In genomic region chr10:130485241-130485957, GRCh38 we compare ENCODE assay signal across 19 cellular contexts.
DNase-seq lines count a peak whose midpoint lies in the region; ATAC-seq, FAIRE-seq and TF ChIP-seq lines count a peak whose summit lies in the region.
"Had no signal": no experiment of that assay in that cellular context is flagged by ENCODE, and none has a peak within 500 bp of the region (broad histone marks: within the 10 kb centered on the region; RNA-seq: fewer than 3 reads in every experiment).

No MANE protein-coding gene starts in this region.

- H2AFZ ChIP-seq in osteoblast (ENCODE audit: low read length): no peak overlapping the region
- H2AFZ ChIP-seq: GM23248 had no signal

- ATAC-seq in natural killer cell treated with Interleukin-12 subunit alpha and Interleukin-12 subunit beta and Interleukin-15 and Interleukin-18, amount 100 ng/mL, for 72 hours: no peak
- ATAC-seq in natural killer cell (no peak), HG02642 (IDR thresholded peaks at IDR 0.05; ENCODE audit: poor library complexity, unreplicated experiment) (no peak), GM19467 (IDR thresholded peaks at IDR 0.05; ENCODE audit: unreplicated experiment) (no peak)
- ATAC-seq in activated CD4-positive, alpha-beta T cell treated with anti-CD3 and anti-CD28 coated beads for 36 hours: no peak
- ATAC-seq: HCT116 had no signal

- H3K79me2 ChIP-seq in osteoblast (ENCODE audit: insufficient read depth, low read length): no peaks in the 10 kb centered on the region

- H3K9me3 ChIP-seq in osteoblast (ENCODE audit: low read depth, low read length): no peaks in the 10 kb centered on the region
- H3K9me3 ChIP-seq: BLaER1 had no signal

- no peak overlapping the region for H3K4me3 ChIP-seq in osteoblast (ENCODE audit: insufficient read depth, low read length)
- H3K4me3 ChIP-seq: BLaER1, GM23248 had no signal

- H3K4me3 Mint-ChIP-seq in natural killer cell treated with Interleukin-12 subunit alpha and Interleukin-12 subunit beta and Interleukin-15 and Interleukin-18, amount 100 ng/mL, for 72 hours: no peak overlapping the region
- no peak overlapping the region for H3K4me3 Mint-ChIP-seq in natural killer cell
- no peak overlapping the region for H3K4me3 Mint-ChIP-seq in activated CD4-positive, alpha-beta T cell treated with anti-CD3 and anti-CD28 coated beads for 36 hours
- H3K4me3 Mint-ChIP-seq: CD14-positive monocyte; CD4-positive, alpha-beta memory T cell; HFFc6 had no signal

- TF ChIP-seq CTCF in natural killer cell (IDR thresholded peaks at IDR 0.05): no peak
- no peak for TF ChIP-seq CTCF in osteoblast (IDR thresholded peaks at IDR 0.05; ENCODE audit: extremely low read depth, low read depth, low read length)

- H3K4me1 Mint-ChIP-seq in natural killer cell treated with Interleukin-12 subunit alpha and Interleukin-12 subunit beta and Interleukin-15 and Interleukin-18, amount 100 ng/mL, for 72 hours (ENCODE audit: low read depth in 2 of 2): no peaks in the 10 kb centered on the region
- H3K4me1 Mint-ChIP-seq in natural killer cell: no peaks in the 10 kb centered on the region
- no peaks in the 10 kb centered on the region for H3K4me1 Mint-ChIP-seq in activated CD4-positive, alpha-beta T cell treated with anti-CD3 and anti-CD28 coated beads for 36 hours
- H3K4me1 Mint-ChIP-seq: CD14-positive monocyte; CD4-positive, alpha-beta memory T cell had no signal

- peak; percentile 56 for DNase-seq in natural killer cell treated with Interleukin-12 subunit alpha and Interleukin-12 subunit beta and Interleukin-15 and Interleukin-18, amount 100 ng/mL, for 72 hours (ENCODE audit: low spot score)
- no peak for DNase-seq in natural killer cell
- DNase-seq in islet precursor cell: peak; percentile 34
- peak; percentile 60 for DNase-seq in osteoblast (ENCODE audit: insufficient read length, low spot score, missing footprints)
- DNase-seq in urothelium cell line (ENCODE audit: low spot score): no peak
- no peak for DNase-seq in activated CD4-positive, alpha-beta T cell treated with anti-CD3 and anti-CD28 coated beads for 36 hours
- DNase-seq: 8988T; CD4-positive, alpha-beta memory T cell; DMS153; DMS79; GDM1; GM23248; HFFc6 had no signal

- H3K27ac Mint-ChIP-seq in natural killer cell treated with Interleukin-12 subunit alpha and Interleukin-12 subunit beta and Interleukin-15 and Interleukin-18, amount 100 ng/mL, for 72 hours: no peak overlapping the region
- no peak overlapping the region for H3K27ac Mint-ChIP-seq in natural killer cell
- H3K27ac Mint-ChIP-seq in activated CD4-positive, alpha-beta T cell treated with anti-CD3 and anti-CD28 coated beads for 36 hours: no peak overlapping the region
- H3K27ac Mint-ChIP-seq: CD4-positive, alpha-beta memory T cell; HFFc6 had no signal

- no peaks in the 10 kb centered on the region for H3K27me3 ChIP-seq in osteoblast (ENCODE audit: insufficient read depth, low read length)
- H3K27me3 ChIP-seq: BLaER1 had no signal

- no peak overlapping the region for H3K27ac ChIP-seq in osteoblast (ENCODE audit: low read depth, low read length)
- H3K27ac ChIP-seq: BLaER1, GM23248 had no signal

- CTCF ChIA-PET in activated CD4-positive, alpha-beta T cell treated with anti-CD3 and anti-CD28 coated beads for 36 hours (lab: Charles Lee): no interaction called here

- no peaks in the 10 kb centered on the region for H3K27me3 Mint-ChIP-seq in natural killer cell treated with Interleukin-12 subunit alpha and Interleukin-12 subunit beta and Interleukin-15 and Interleukin-18, amount 100 ng/mL, for 72 hours
- no peaks in the 10 kb centered on the region for H3K27me3 Mint-ChIP-seq in natural killer cell (ENCODE audit: low read depth in 2 of 2)
- H3K27me3 Mint-ChIP-seq in activated CD4-positive, alpha-beta T cell treated with anti-CD3 and anti-CD28 coated beads for 36 hours: no peaks in the 10 kb centered on the region
- H3K27me3 Mint-ChIP-seq: CD4-positive, alpha-beta memory T cell had no signal

- no peaks in the 10 kb centered on the region for H3K36me3 ChIP-seq in osteoblast (ENCODE audit: insufficient read depth, low read length)
- H3K36me3 ChIP-seq: BLaER1 had no signal

- no peaks in the 10 kb centered on the region for H3K9me3 Mint-ChIP-seq in natural killer cell treated with Interleukin-12 subunit alpha and Interleukin-12 subunit beta and Interleukin-15 and Interleukin-18, amount 100 ng/mL, for 72 hours
- H3K9me3 Mint-ChIP-seq in natural killer cell: no peaks in the 10 kb centered on the region
- no peaks in the 10 kb centered on the region for H3K9me3 Mint-ChIP-seq in activated CD4-positive, alpha-beta T cell treated with anti-CD3 and anti-CD28 coated beads for 36 hours (ENCODE audit: low read depth)

- FAIRE-seq in urothelium cell line (lab: Jason Lieb, UNC): no peak
- FAIRE-seq: H54 had no signal

- no peak overlapping the region for H3K4me2 ChIP-seq in osteoblast (ENCODE audit: insufficient read depth, low read length)
- H3K4me2 ChIP-seq: BLaER1 had no signal

- POLR2A ChIA-PET in activated CD4-positive, alpha-beta T cell treated with anti-CD3 and anti-CD28 coated beads for 36 hours (lab: Charles Lee): no interaction called here

- no peaks in the 10 kb centered on the region for H4K20me1 ChIP-seq in osteoblast (ENCODE audit: insufficient read depth, low read length)
- H4K20me1 ChIP-seq: BLaER1 had no signal

- intact Hi-C loops in natural killer cell (cut with micrococcal nuclease): no loop called here
- intact Hi-C loops in activated CD4-positive, alpha-beta T cell treated with anti-CD3 and anti-CD28 coated beads for 36 hours (cut with DNase I, micrococcal nuclease): no loop called here

- H3K4me1 ChIP-seq in osteoblast (ENCODE audit: insufficient read depth, low read length): no peaks in the 10 kb centered on the region

- no peaks in the 10 kb centered on the region for H3K36me3 Mint-ChIP-seq in natural killer cell treated with Interleukin-12 subunit alpha and Interleukin-12 subunit beta and Interleukin-15 and Interleukin-18, amount 100 ng/mL, for 72 hours
- no peaks in the 10 kb centered on the region for H3K36me3 Mint-ChIP-seq in natural killer cell
- H3K36me3 Mint-ChIP-seq in activated CD4-positive, alpha-beta T cell treated with anti-CD3 and anti-CD28 coated beads for 36 hours (ENCODE audit: low read depth): no peaks in the 10 kb centered on the region
- H3K36me3 Mint-ChIP-seq: CD14-positive monocyte; CD4-positive, alpha-beta memory T cell had no signal

Comparison
In these comparisons a context has a peak if more than half of its experiments do, and no peak if none do; other contexts are left out.
1. DNase-seq: peak in natural killer cell treated with Interleukin-12 subunit alpha and Interleukin-12 subunit beta and Interleukin-15 and Interleukin-18, amount 100 ng/mL, for 72 hours (single experiment), islet precursor cell (single experiment) and osteoblast (single experiment); none in natural killer cell (single experiment), urothelium cell line (single experiment) and activated CD4-positive, alpha-beta T cell treated with anti-CD3 and anti-CD28 coated beads for 36 hours (single experiment).